ENCODE assay signal across 8 cellular contexts in the genomic region with DNA sequence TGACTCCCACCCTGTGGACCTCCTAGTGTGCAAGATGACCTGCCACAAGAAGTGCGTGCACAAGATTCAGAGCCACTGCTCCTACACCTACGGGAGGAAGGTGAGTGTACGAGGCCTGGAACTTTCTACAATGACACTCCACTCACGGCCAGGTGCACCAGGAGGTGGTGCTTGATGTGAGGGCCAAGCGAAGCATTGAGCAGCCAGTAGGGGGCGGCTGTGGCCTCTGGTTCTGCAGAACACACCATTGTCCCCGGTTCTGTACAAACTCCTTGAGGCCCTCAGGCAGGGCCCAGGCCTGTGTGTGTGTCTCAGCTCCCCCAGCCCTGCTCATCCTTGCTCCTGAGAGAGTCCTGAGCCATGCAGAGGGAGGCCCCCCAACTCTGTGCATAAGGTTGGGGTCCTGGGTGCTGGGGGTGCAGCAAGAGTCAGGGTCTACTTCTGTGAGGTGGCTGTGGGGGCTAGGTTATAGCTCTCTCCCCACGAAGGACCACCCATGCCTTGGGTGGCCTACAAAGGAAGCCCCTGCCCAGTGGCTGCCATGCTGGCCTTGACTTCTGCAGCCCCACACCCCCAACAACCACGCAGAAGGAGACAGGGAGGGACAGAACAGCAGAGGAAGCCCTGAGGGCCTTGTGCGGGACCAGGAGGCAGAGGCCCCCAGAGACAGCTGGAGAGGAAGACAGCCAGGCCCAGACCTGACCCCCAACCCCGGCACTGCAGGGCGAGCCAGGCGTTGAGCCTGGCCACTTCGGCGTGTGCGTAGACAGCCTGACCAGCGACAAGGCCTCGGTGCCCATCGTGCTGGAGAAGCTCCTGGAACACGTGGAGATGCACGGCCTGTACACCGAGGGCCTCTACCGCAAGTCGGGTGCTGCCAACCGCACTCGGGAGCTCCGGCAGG. TPM values are rescaled to one million over a fixed set of nuclear protein-coding genes. Genes with fewer than 3 reads are reported as not detected.
DNase-seq lines count a peak whose midpoint lies in the region; ATAC-seq and TF ChIP-seq lines count a peak whose summit lies in the region.

No MANE protein-coding gene starts in this region.

- H3K27ac ChIP-seq in esophagus squamous epithelium (no peak overlapping the region), neutrophil (no peak overlapping the region)

- H3K4me1 ChIP-seq in esophagus squamous epithelium (no peaks in the 10 kb centered on the region), neutrophil (ENCODE audit: control insufficient read depth in 1 of 2, insufficient read depth in 1 of 2, low read depth in 1 of 2, low read length in 1 of 2) (no peaks in the 10 kb centered on the region)

- DNase-seq in NCI-H146 (lab: John Stamatoyannopoulos, UW) (peak; percentile 55), NCI-H146 treated with DMSO at 0.1 percent for 48 hours (lab: John Stamatoyannopoulos, UW; ENCODE audit: unreplicated experiment) (no peak), NCI-H82 (lab: John Stamatoyannopoulos, UW) (peak; percentile 91), activated T-cell treated with anti-CD3 and anti-CD28 coated beads for 4 hours (peak; percentile 49), esophagus squamous epithelium (lab: John Stamatoyannopoulos, UW) (no peak), NCI-H774 (lab: John Stamatoyannopoulos, UW) (no peak)

- 67 to 100% methylated on average over 1 to 3 of the region's 27 CpGs for WGBS in esophagus squamous epithelium, 2 donors

- peak in 5 of 6 experiments; percentile 53 to 81 (median 71) for TF ChIP-seq CTCF in esophagus squamous epithelium (IDR thresholded peaks at IDR 0.05)
- peak; percentile 29 for TF ChIP-seq CTCF in neutrophil (IDR thresholded peaks at IDR 0.05)

- H3K4me3 ChIP-seq in esophagus squamous epithelium (no peak overlapping the region), neutrophil (ENCODE audit: low read depth in 1 of 2, low read length in 1 of 2) (no peak overlapping the region)

- H3K9me3 ChIP-seq in esophagus squamous epithelium (no peaks in the 10 kb centered on the region), neutrophil (peaks cover 6% of the 10 kb centered on the region)

- no peak for TF ChIP-seq POLR2A in esophagus squamous epithelium (IDR thresholded peaks at IDR 0.05)

- H3K36me3 ChIP-seq in esophagus squamous epithelium (peaks cover 20 to 100% (median 24%) of the 10 kb centered on the region in 3 donors), neutrophil (peaks cover 97% of the 10 kb centered on the region)

- H3K27me3 ChIP-seq in esophagus squamous epithelium (no peaks in the 10 kb centered on the region), neutrophil (no peaks in the 10 kb centered on the region)

- intact Hi-C loops in esophagus squamous epithelium (cut with DNase I) = loop anchor here (10.0 kb wide), 1 partner anchor 79 kb away; the partner anchor contains the start of gene ANKLE1

- ATAC-seq in GM21576 (IDR thresholded peaks at IDR 0.05; ENCODE audit: unreplicated experiment) = no peak

RNA-seq across cellular contexts. Expression of gene USE1, which starts 9.7 kb away (rescaled TPM):
- total RNA-seq in esophagus squamous epithelium = 10 to 100 TPM; 11.2 to 22.5 (median 17.6) TPM

RNA-seq across cellular contexts. Expression of gene OCEL1, which starts 20.5 kb away (rescaled TPM):
- 1 to 10 TPM; 1.8 to 6.9 (median 4.1) TPM for total RNA-seq in esophagus squamous epithelium

RNA-seq across cellular contexts. Expression of gene NR2F6, which starts 40.2 kb away (rescaled TPM):
- 100 to 1,000 TPM in 1 of 4 donors, 10 to 100 TPM in 3; 52.8 to 115 (median 82.7) TPM for total RNA-seq in esophagus squamous epithelium

RNA-seq across cellular contexts. Expression of gene USHBP1, which starts 59.1 kb away (rescaled TPM):
- total RNA-seq in esophagus squamous epithelium = 1 to 10 TPM in 1 of 4 donors, under 1 TPM in 2, not detected in 1; 0.70 to 4.8 (median 0.73) TPM

Comparison
In these comparisons a context has a peak if more than half of its experiments do, and no peak if none do; other contexts are left out.
1. DNase-seq: peak in NCI-H146 (single experiment), NCI-H82 (single experiment) and activated T-cell treated with anti-CD3 and anti-CD28 coated beads for 4 hours (single experiment); none in NCI-H146 treated with DMSO at 0.1 percent for 48 hours (single experiment), esophagus squamous epithelium (single experiment) and NCI-H774 (single experiment).